1 cellular context compared by ENCODE assay signal in genomic region chr5:31452314-31452713, GRCh38.
TF ChIP-seq lines count a peak whose summit lies in the region.

No MANE protein-coding gene starts in this region.

TF ChIP-seq in IMR-90, 13 proteins besides CTCF, POLR2A, EP300 and RAD21 (continued from another document):
- no peak for TF ChIP-seq ELK1 (IDR thresholded peaks at IDR 0.05; ENCODE audit: borderline replicate concordance, low read depth, low read length)
- no peak for TF ChIP-seq SMC3 (IDR thresholded peaks at IDR 0.05; ENCODE audit: low read depth, low read length)
- no peak for TF ChIP-seq RFX5 (IDR thresholded peaks at IDR 0.05; ENCODE audit: low read depth, low read length)
- no peak for TF ChIP-seq MAZ (IDR thresholded peaks at IDR 0.05; ENCODE audit: borderline replicate concordance, low read depth, low read length)
